Comparison of ENCODE assay signal across 1 cellular context in genomic region chr1:90400121-90400520, GRCh38.
TF ChIP-seq lines count a peak whose summit lies in the region.

No MANE protein-coding gene starts in this region.

TF ChIP-seq in IMR-90, 13 proteins besides CTCF, POLR2A, EP300 and RAD21:
- TF ChIP-seq MAFK (IDR thresholded peaks at IDR 0.05; ENCODE audit: low read depth, low read length), result no peak
- no peak for TF ChIP-seq CEBPB (IDR thresholded peaks at IDR 0.05; ENCODE audit: low read depth, low read length)
- no peak for TF ChIP-seq CHD1 (IDR thresholded peaks at IDR 0.05; ENCODE audit: low read depth, low read length)
- no peak for TF ChIP-seq SMC3 (IDR thresholded peaks at IDR 0.05; ENCODE audit: low read depth, low read length)
- TF ChIP-seq, protein P1, sequence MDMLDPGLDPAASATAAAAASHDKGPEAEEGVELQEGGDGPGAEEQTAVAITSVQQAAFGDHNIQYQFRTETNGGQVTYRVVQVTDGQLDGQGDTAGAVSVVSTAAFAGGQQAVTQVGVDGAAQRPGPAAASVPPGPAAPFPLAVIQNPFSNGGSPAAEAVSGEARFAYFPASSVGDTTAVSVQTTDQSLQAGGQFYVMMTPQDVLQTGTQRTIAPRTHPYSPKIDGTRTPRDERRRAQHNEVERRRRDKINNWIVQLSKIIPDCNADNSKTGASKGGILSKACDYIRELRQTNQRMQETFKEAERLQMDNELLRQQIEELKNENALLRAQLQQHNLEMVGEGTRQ (IDR thresholded peaks at IDR 0.05; ENCODE audit: low read depth, low read length), result no peak
- no peak for TF ChIP-seq FOS (IDR thresholded peaks at IDR 0.05; ENCODE audit: low read depth, low read length)
- TF ChIP-seq BHLHE40 (IDR thresholded peaks at IDR 0.05; ENCODE audit: low read depth, low read length), result no peak
TF ChIP-seq in IMR-90: peak in this region for 0.
